ENCODE assay signal across 24 cellular contexts in the genomic region with DNA sequence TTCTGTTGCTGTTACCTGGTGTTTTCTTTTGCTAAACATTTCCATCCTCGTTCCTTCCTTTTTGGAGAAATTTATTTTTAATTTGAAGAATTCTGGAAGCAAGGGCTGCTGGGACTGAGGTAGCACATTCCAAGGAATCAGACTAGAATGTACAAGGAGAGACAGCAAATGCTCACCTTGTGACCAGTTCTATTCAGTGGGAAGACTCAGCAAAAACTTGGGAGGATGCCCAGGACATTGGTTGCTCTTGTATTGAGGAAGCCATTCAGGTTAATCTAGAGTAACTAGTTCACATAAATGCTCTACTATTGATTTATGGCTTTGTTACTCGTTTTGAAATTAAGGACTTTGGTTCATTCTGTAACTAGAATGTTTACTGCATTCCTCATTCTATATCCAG. TPM values are rescaled to one million over a fixed set of nuclear protein-coding genes. Genes with fewer than 3 reads are reported as not detected.
DNase-seq lines count a peak whose midpoint lies in the region; ATAC-seq and TF ChIP-seq lines count a peak whose summit lies in the region.
"Had no signal": no experiment of that assay in that cellular context is flagged by ENCODE, and none has a peak within 500 bp of the region (broad histone marks: within the 10 kb centered on the region; RNA-seq: fewer than 3 reads in every experiment).

No MANE protein-coding gene starts in this region.

- ATAC-seq in PC-3 (peak; percentile 43), HG03139 (IDR thresholded peaks at IDR 0.05; ENCODE audit: unreplicated experiment) (no peak)
- ATAC-seq in effector memory CD8-positive, alpha-beta T cell (replicated peaks) = no peak
- ATAC-seq: activated T-helper 17 cell treated with anti-CD3 and anti-CD28 coated beads, Interleukin-2, amount 50 U/mL, for 72 hours; natural killer cell treated with Interleukin-12 subunit alpha and Interleukin-12 subunit beta and Interleukin-15 and Interleukin-18, amount 100 ng/mL, for 72 hours; Right ventricle myocardium inferior; stimulated activated memory B cell treated with anti-CD40 and anti-IgM and Interleukin-4, amounts not matched to agents 10 μg/mL and 1 μg/mL and 100 μg/mL, for 72 hours had no signal

- peaks cover 49% of the 10 kb centered on the region for H3K4me1 ChIP-seq in PC-3 (ENCODE audit: insufficient read depth, low read length)
- H3K4me1 ChIP-seq in colonic mucosa = peaks cover 13% of the 10 kb centered on the region
- peaks cover 29 to 37% of the 10 kb centered on the region in 2 donors for H3K4me1 ChIP-seq in mucosa of rectum (ENCODE audit: control insufficient read depth in 2 of 2, insufficient read depth in 2 of 2, low read length in 2 of 2)

- CTCF ChIA-PET in Calu3 (lab: Charles Lee) = interaction anchor here (2.1 kb wide), 1 partner anchor 11 kb away, joined by 5 read pairs; a partner anchor contains a TSS
- CTCF ChIA-PET in PC-3 (lab: Charles Lee) = no interaction called here

- no peaks in the 10 kb centered on the region for H3K36me3 Mint-ChIP-seq in Calu3 (ENCODE audit: insufficient read depth, unreplicated experiment)
- H3K36me3 Mint-ChIP-seq in effector memory CD8-positive, alpha-beta T cell (ENCODE audit: insufficient read depth) = no peaks in the 10 kb centered on the region
- H3K36me3 Mint-ChIP-seq: activated naive CD8-positive, alpha-beta T cell; natural killer cell treated with Interleukin-12 subunit alpha and Interleukin-12 subunit beta and Interleukin-15 and Interleukin-18, amount 100 ng/mL, for 72 hours; stimulated activated memory B cell treated with anti-CD40 and anti-IgM and Interleukin-4, amounts not matched to agents 10 μg/mL and 1 μg/mL and 100 μg/mL, for 72 hours had no signal

- H3K4me2 ChIP-seq in PC-3 (ENCODE audit: low read length) = peak overlapping the region; percentile 81

- BruUV-seq in Calu3 (replicated peaks; lab: Mats Ljungman, UMichigan) (no TSS peak), PC-3 (replicated peaks; lab: Mats Ljungman, UMichigan) (no TSS peak)

- peak overlapping the region; percentile 36; the same call in 1 of the 2 replicates for H3K4me3 ChIP-seq in PC-3 (ENCODE audit: low read length)
- H3K4me3 ChIP-seq in colonic mucosa = no peak overlapping the region
- H3K4me3 ChIP-seq in mucosa of rectum (ENCODE audit: low read length in 2 of 2) = no peak overlapping the region
- H3K4me3 ChIP-seq: ovary, sigmoid colon, testis had no signal

- DNase-seq in Calu3 = peak; percentile 27
- DNase-seq in PC-3 = peak; percentile 95
- peak; percentile 87 for DNase-seq in colonic mucosa
- DNase-seq in stimulated activated naive CD4-positive, alpha-beta T cell (lab: John Stamatoyannopoulos, UW) = no peak
- no peak for DNase-seq in effector memory CD8-positive, alpha-beta T cell
- no peak for DNase-seq in SHP77 treated with DMSO at 0.1 percent for 48 hours (lab: John Stamatoyannopoulos, UW)
- DNase-seq: activated CD4-positive, alpha-beta T cell treated with anti-CD3 and anti-CD28 coated beads for 48 hours; CD4-positive, alpha-beta T cell; foreskin melanocyte; HCEC 1CT; Karpas-422; mesendoderm; NCI-H1105; ovary; sigmoid colon; testis had no signal

- no peaks in the 10 kb centered on the region for H3K9me2 ChIP-seq in PC-3 (replicated peaks; ENCODE audit: low read length)

- peaks cover 23% of the 10 kb centered on the region for H3K4me1 Mint-ChIP-seq in Calu3 (ENCODE audit: low read depth, unreplicated experiment)
- H3K4me1 Mint-ChIP-seq in effector memory CD8-positive, alpha-beta T cell (ENCODE audit: low read depth in 2 of 2) = no peaks in the 10 kb centered on the region
- H3K4me1 Mint-ChIP-seq: activated T-helper 17 cell treated with anti-CD3 and anti-CD28 coated beads, Interleukin-2, amount 50 U/mL, for 72 hours; stimulated activated memory B cell treated with anti-CD40 and anti-IgM and Interleukin-4, amounts not matched to agents 10 μg/mL and 1 μg/mL and 100 μg/mL, for 72 hours had no signal

- H3K79me2 ChIP-seq in PC-3 (ENCODE audit: low read length) = peaks cover 76% of the 10 kb centered on the region

- peaks cover 2% of the 10 kb centered on the region for H3K27me3 Mint-ChIP-seq in Calu3 (ENCODE audit: unreplicated experiment)
- peaks cover 0 to 40% of the 10 kb centered on the region in 2 donors for H3K27me3 Mint-ChIP-seq in effector memory CD8-positive, alpha-beta T cell
- H3K27me3 Mint-ChIP-seq: brain had no signal

- TF ChIP-seq CTCF in Calu3 (IDR thresholded peaks at IDR 0.05; ENCODE audit: unreplicated experiment) (no peak), PC-3 (conservative IDR thresholded peaks at IDR 0.05; ENCODE audit: low read depth, low read length) (no peak), colonic mucosa (IDR thresholded peaks at IDR 0.05) (no peak)

- POLR2A ChIA-PET in PC-3 (lab: Charles Lee; ENCODE audit: unreplicated experiment) = no interaction called here

- intact Hi-C loops in Calu3 (cut with micrococcal nuclease; ENCODE audit: unreplicated experiment) = no loop called here
- intact Hi-C loops in PC-3 (cut with micrococcal nuclease) = loop anchor here (1.0 to 5.0 kb wide), 2 partner anchors 10 to 117 kb away; no protein-coding TSS in a partner anchor
- intact Hi-C loops in colonic mucosa (cut with DNase I) = no loop called here

- H3K27ac Mint-ChIP-seq in Calu3 (ENCODE audit: unreplicated experiment) = no peak overlapping the region
- H3K27ac Mint-ChIP-seq in effector memory CD8-positive, alpha-beta T cell = no peak overlapping the region
- H3K27ac Mint-ChIP-seq: activated naive CD8-positive, alpha-beta T cell; activated T-helper 17 cell treated with anti-CD3 and anti-CD28 coated beads, Interleukin-2, amount 50 U/mL, for 72 hours; CD4-positive, alpha-beta T cell; natural killer cell treated with Interleukin-12 subunit alpha and Interleukin-12 subunit beta and Interleukin-15 and Interleukin-18, amount 100 ng/mL, for 72 hours; stimulated activated memory B cell treated with anti-CD40 and anti-IgM and Interleukin-4, amounts not matched to agents 10 μg/mL and 1 μg/mL and 100 μg/mL, for 72 hours had no signal

- no peaks in the 10 kb centered on the region for H3K9me3 ChIP-seq in PC-3 (ENCODE audit: low read length)
- H3K9me3 ChIP-seq in colonic mucosa = no peaks in the 10 kb centered on the region
- H3K9me3 ChIP-seq in mucosa of rectum (ENCODE audit: control insufficient read depth in 2 of 2, low read length in 2 of 2) = no peaks in the 10 kb centered on the region
- H3K9me3 ChIP-seq: ovary, sigmoid colon, testis had no signal

- H4K20me1 ChIP-seq in PC-3 (ENCODE audit: low read length) = no peaks in the 10 kb centered on the region

- H2AFZ ChIP-seq in PC-3 (ENCODE audit: low read length) = no peak overlapping the region

- H3K27ac ChIP-seq in PC-3 (ENCODE audit: low read length) = peak overlapping the region; percentile 93
- peak overlapping the region; percentile 43 for H3K27ac ChIP-seq in colonic mucosa
- H3K27ac ChIP-seq in mucosa of rectum (ENCODE audit: low read depth in 2 of 2, low read length in 2 of 2) = peak overlapping the region; percentile 72 to 92
- H3K27ac ChIP-seq: ovary, sigmoid colon, testis had no signal

- H3K36me3 ChIP-seq in PC-3 (ENCODE audit: low read depth, low read length) = peaks cover 14% of the 10 kb centered on the region
- H3K36me3 ChIP-seq in colonic mucosa = no peaks in the 10 kb centered on the region
- peaks cover 0 to 6% of the 10 kb centered on the region in 2 donors for H3K36me3 ChIP-seq in mucosa of rectum (ENCODE audit: control insufficient read depth in 2 of 2, insufficient read depth in 2 of 2, low read length in 2 of 2)
- H3K36me3 ChIP-seq: ovary, sigmoid colon had no signal

- no peak overlapping the region for H3K4me3 Mint-ChIP-seq in Calu3 (ENCODE audit: low read depth, unreplicated experiment)
- no peak overlapping the region for H3K4me3 Mint-ChIP-seq in effector memory CD8-positive, alpha-beta T cell
- H3K4me3 Mint-ChIP-seq: activated naive CD8-positive, alpha-beta T cell; activated T-helper 17 cell treated with anti-CD3 and anti-CD28 coated beads, Interleukin-2, amount 50 U/mL, for 72 hours; brain; CD4-positive, alpha-beta T cell; natural killer cell treated with Interleukin-12 subunit alpha and Interleukin-12 subunit beta and Interleukin-15 and Interleukin-18, amount 100 ng/mL, for 72 hours; stimulated activated memory B cell treated with anti-CD40 and anti-IgM and Interleukin-4, amounts not matched to agents 10 μg/mL and 1 μg/mL and 100 μg/mL, for 72 hours had no signal

- H3K27me3 ChIP-seq in PC-3 (ENCODE audit: low read length) = no peaks in the 10 kb centered on the region
- no peaks in the 10 kb centered on the region for H3K27me3 ChIP-seq in colonic mucosa
- H3K27me3 ChIP-seq in mucosa of rectum (ENCODE audit: control insufficient read depth in 2 of 2, insufficient read depth in 2 of 2, low read length in 2 of 2) = no peaks in the 10 kb centered on the region
- H3K27me3 ChIP-seq: ovary, sigmoid colon, testis had no signal

- H3F3A ChIP-seq in PC-3 (ENCODE audit: low read length, unreplicated experiment) = peaks cover 3% of the 10 kb centered on the region

- H3K9me3 Mint-ChIP-seq in Calu3 (ENCODE audit: low read depth, unreplicated experiment) = no peaks in the 10 kb centered on the region
- H3K9me3 Mint-ChIP-seq in effector memory CD8-positive, alpha-beta T cell = no peaks in the 10 kb centered on the region
- H3K9me3 Mint-ChIP-seq: activated T-helper 17 cell treated with anti-CD3 and anti-CD28 coated beads, Interleukin-2, amount 50 U/mL, for 72 hours; CD4-positive, alpha-beta T cell; stimulated activated memory B cell treated with anti-CD40 and anti-IgM and Interleukin-4, amounts not matched to agents 10 μg/mL and 1 μg/mL and 100 μg/mL, for 72 hours had no signal

- H3K9ac ChIP-seq in PC-3 (ENCODE audit: low read length) (peak overlapping the region; percentile 38; the same call in 1 of the 2 replicates), colonic mucosa (ENCODE audit: low read depth in 2 of 2, low read length in 2 of 2) (no peak overlapping the region), mucosa of rectum (ENCODE audit: low read depth in 1 of 2, low read length in 2 of 2) (no peak overlapping the region)

RNA-seq across cellular contexts. Expression of a gene that starts 11.3 kb away (rescaled TPM):
- 1.8 and 3.2 TPM in 2 replicates for total RNA-seq in Calu3 (2022)
- total RNA-seq in PC-3 (2014; rRNA removed) = 9.2 and 11.4 TPM in 2 replicates
- 10 to 100 TPM; 42.4 to 45.5 TPM for total RNA-seq in colonic mucosa

Comparison
In these comparisons a context has a peak if more than half of its experiments do, and no peak if none do; other contexts are left out.
1. DNase-seq: peak in Calu3 (single experiment), PC-3 (single experiment) and colonic mucosa (single experiment); none in stimulated activated naive CD4-positive, alpha-beta T cell (0 of 6), effector memory CD8-positive, alpha-beta T cell (0 of 3) and SHP77 treated with DMSO at 0.1 percent for 48 hours (single experiment).
2. H3K27ac ChIP-seq: peak in every context shown above with its lines; median percentile 93 in PC-3; 82 in mucosa of rectum; 43 in colonic mucosa.